In the genomic region with DNA sequence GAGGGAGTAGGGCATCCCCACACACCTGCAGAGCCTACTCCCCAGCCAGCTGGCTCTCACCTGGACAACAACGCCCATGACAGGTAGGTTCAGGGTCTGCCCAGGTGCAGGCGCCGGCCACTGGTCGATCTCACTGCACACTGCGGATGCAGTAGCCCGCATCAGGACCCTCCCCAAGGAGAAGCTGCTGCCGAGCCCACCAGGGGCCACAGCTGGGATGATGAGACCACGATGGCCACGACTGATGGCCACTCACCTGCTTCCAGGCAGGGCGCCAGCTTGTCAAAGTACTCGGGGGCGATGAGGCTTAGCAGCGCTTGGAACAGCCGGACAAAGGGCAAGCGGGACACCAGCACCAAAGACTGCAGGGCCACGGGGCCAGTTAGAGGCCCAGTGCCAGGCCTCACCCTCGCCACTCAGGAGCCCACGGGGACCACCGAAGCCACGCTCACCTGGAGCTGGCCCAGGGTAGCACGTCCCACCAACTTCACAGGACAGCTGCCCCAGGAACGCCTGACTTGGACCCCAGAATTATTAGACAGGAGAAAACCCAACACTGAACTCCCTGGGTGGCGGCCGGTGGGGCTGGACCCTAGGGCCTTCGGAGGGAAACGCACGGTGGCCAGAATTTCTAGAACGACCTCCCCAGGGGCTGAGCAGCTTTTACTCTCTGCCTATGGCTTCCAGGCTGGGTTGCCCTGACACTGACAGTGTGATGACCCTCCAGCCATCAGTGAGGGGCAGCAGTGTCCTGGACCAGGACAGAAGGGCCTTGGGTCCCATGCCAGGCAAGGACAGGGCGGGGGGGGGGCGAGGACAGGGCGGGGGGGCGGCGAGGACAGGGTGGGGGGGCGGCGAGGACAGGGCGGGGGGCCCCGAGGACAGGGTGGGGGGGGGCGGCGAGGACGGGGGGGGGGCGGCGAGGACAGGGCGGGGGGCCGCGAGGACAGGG, we compare ENCODE assay signal across 23 cellular contexts. TPM values are rescaled to one million over a fixed set of nuclear protein-coding genes. Genes with fewer than 3 reads are reported as not detected.
DNase-seq lines count a peak whose midpoint lies in the region; ATAC-seq and TF ChIP-seq lines count a peak whose summit lies in the region.
"Had no signal": no experiment of that assay in that cellular context is flagged by ENCODE, and none has a peak within 500 bp of the region (broad histone marks: within the 10 kb centered on the region; RNA-seq: fewer than 3 reads in every experiment).

No MANE protein-coding gene starts in this region.

- DNase-seq in DMS53 (lab: John Stamatoyannopoulos, UW): peak; percentile 66
- DNase-seq in DMS53 treated with DMSO at 0.1 percent for 48 hours (lab: John Stamatoyannopoulos, UW; ENCODE audit: unreplicated experiment): no peak
- peak; percentile 35 for DNase-seq in GM20000 (ENCODE audit: low spot score)
- DNase-seq in iPS-NIHi11 (ENCODE audit: low spot score): peak; percentile 14
- DNase-seq in spleen: peak; percentile 74
- no peak for DNase-seq in activated CD4-positive, alpha-beta T cell treated with anti-CD3 and anti-CD28 coated beads, Interleukin-2, amount 50 U/mL, for 4 hours
- no peak for DNase-seq in right atrium auricular region (ENCODE audit: low spot score)
- DNase-seq: DND-41, GF-D8, KBM-7, NCI-H1048, NCI-H146, NCI-H2081 treated with DMSO at 0.1 percent for 48 hours, NCI-H2227 treated with DMSO at 0.1 percent for 48 hours, NCI-H524 treated with DMSO at 0.1 percent for 48 hours, PC-3, T-cell had no signal

- peaks cover 0 to 8% (median 0%) of the 10 kb centered on the region in 6 donors for H3K36me3 ChIP-seq in spleen
- H3K36me3 ChIP-seq in right atrium auricular region: no peaks in the 10 kb centered on the region
- H3K36me3 ChIP-seq: SJSA1 had no signal

- WGBS in spleen, 5 donors: 87 to 93% (median 90%) methylated on average over 28 to 32 of the region's 45 CpGs

- H3K27me3 ChIP-seq in spleen (replicated peaks in 1 of 7) (no peaks in the 10 kb centered on the region), right atrium auricular region (no peaks in the 10 kb centered on the region)
- H3K27me3 ChIP-seq: SJSA1 had no signal

- peaks cover 20 to 69% (median 46%) of the 10 kb centered on the region in 6 donors for H3K4me1 ChIP-seq in spleen
- H3K4me1 ChIP-seq in right atrium auricular region: peaks cover 0 to 7% of the 10 kb centered on the region in 2 donors
- H3K4me1 ChIP-seq: Caco-2, SJSA1 had no signal

- TF ChIP-seq POLR2A in spleen (IDR thresholded peaks at IDR 0.05): no peak

- H3K9me3 ChIP-seq in spleen: no peaks in the 10 kb centered on the region
- H3K9me3 ChIP-seq in right atrium auricular region: no peaks in the 10 kb centered on the region
- H3K9me3 ChIP-seq: Caco-2, SJSA1 had no signal

- H3K4me3 ChIP-seq in spleen: no peak overlapping the region
- H3K4me3 ChIP-seq in right atrium auricular region: no peak overlapping the region
- H3K4me3 ChIP-seq: SJSA1 had no signal

- no peak for ATAC-seq in HG03025 (IDR thresholded peaks at IDR 0.05; ENCODE audit: low FRiP score, unreplicated experiment)
- ATAC-seq: HCT116, PC-3, T-cell had no signal

- no peak for TF ChIP-seq CTCF in GM20000 (IDR thresholded peaks at IDR 0.05; ENCODE audit: extremely low read depth, missing control alignments)
- TF ChIP-seq CTCF in spleen (IDR thresholded peaks at IDR 0.05 in 8 of 11, conservative IDR thresholded peaks at IDR 0.05 in 3 of 11): no peak
- TF ChIP-seq CTCF in right atrium auricular region (IDR thresholded peaks at IDR 0.05): no peak

- intact Hi-C loops in spleen (cut with DNase I; ENCODE audit: low total_unique reads): no loop called here

- H3K27ac ChIP-seq in spleen (peak overlapping the region in 1 of 8 donors; percentile 84), right atrium auricular region (no peak overlapping the region)
- H3K27ac ChIP-seq: 22Rv1, SJSA1 had no signal

RNA-seq across cellular contexts. Expression of a gene that starts 8.9 kb away (rescaled TPM):
- 100 to 1,000 TPM; 175 to 382 (median 278) TPM for total RNA-seq in spleen
- polyA plus RNA-seq in spleen: 100 to 1,000 TPM in 1 of 3 donors, 10 to 100 TPM in 2; 41.9 to 113 (median 68.3) TPM
- total RNA-seq in right atrium auricular region: 10 to 100 TPM; 60.3 to 92.8 TPM

RNA-seq across cellular contexts. Expression of a gene that starts 10.4 kb away (rescaled TPM):
- 1 to 10 TPM; 4.5 to 8.9 (median 6.0) TPM for total RNA-seq in spleen
- polyA plus RNA-seq in spleen: 10 to 100 TPM in 1 of 3 donors, 1 to 10 TPM in 2; 6.4 to 10.4 (median 9.9) TPM
- total RNA-seq in right atrium auricular region: 1 to 10 TPM in 1 of 2 donors, under 1 TPM in 1; 0.85 to 1.0 TPM

RNA-seq across cellular contexts. Expression of a gene that starts 26.7 kb away (rescaled TPM):
- 10 to 100 TPM; 54.0 to 76.2 (median 64.7) TPM for total RNA-seq in spleen
- 10 to 100 TPM; 23.6 to 48.7 (median 27.8) TPM for polyA plus RNA-seq in spleen
- 10 to 100 TPM; 45.2 to 54.8 TPM for total RNA-seq in right atrium auricular region

RNA-seq across cellular contexts. Expression of a gene that starts 46.2 kb away (rescaled TPM):
- total RNA-seq in spleen (10 to 100 TPM in 3 of 7 donors, 1 to 10 TPM in 4; 5.2 to 20.7 (median 9.3) TPM), right atrium auricular region (1 to 10 TPM; 3.7 to 4.0 TPM)
- polyA plus RNA-seq in spleen: 10 to 100 TPM; 10.7 to 25.3 (median 21.0) TPM
- polyA plus RNA-seq: CD14-positive monocyte had no signal

RNA-seq across cellular contexts. Expression of a gene that starts 54.9 kb away (rescaled TPM):
- total RNA-seq in spleen (10 to 100 TPM in 2 of 7 donors, 1 to 10 TPM in 5; 3.9 to 11.6 (median 6.4) TPM), right atrium auricular region (10 to 100 TPM in 1 of 2 donors, 1 to 10 TPM in 1; 5.0 to 13.0 TPM)
- polyA plus RNA-seq in spleen: 10 to 100 TPM in 1 of 3 donors, 1 to 10 TPM in 2; 6.9 to 11.0 (median 9.0) TPM

Comparison
In these comparisons a context has a peak if more than half of its experiments do, and no peak if none do; other contexts are left out.
1. DNase-seq: peak in DMS53 (single experiment), GM20000 (single experiment), iPS-NIHi11 (single experiment) and spleen (single experiment); none in DMS53 treated with DMSO at 0.1 percent for 48 hours (single experiment), activated CD4-positive, alpha-beta T cell treated with anti-CD3 and anti-CD28 coated beads, Interleukin-2, amount 50 U/mL, for 4 hours (0 of 2) and right atrium auricular region (single experiment).